Comparison of ENCODE assay signal across 8 cellular contexts in the genomic region with DNA sequence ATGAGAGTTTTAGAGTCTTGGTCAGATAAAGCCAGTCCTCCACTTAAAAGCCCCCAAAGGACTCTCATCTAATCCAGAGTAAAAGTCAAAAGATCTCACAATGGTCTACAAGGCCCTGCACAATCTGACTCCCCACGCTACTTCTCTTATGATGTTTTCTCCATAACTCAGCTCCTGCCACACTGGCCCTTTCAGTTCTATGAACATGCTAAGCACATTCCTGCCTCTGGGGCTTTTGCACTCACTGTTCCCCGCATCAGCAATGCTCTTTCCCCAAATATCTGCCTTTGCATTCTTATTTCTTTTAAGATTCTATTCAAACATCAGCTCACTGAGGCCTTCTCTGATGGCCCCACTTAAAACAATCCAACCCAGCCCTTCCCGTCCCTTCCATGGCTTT. TPM values are rescaled to one million over a fixed set of nuclear protein-coding genes. Genes with fewer than 3 reads are reported as not detected.
DNase-seq lines count a peak whose midpoint lies in the region; ATAC-seq and TF ChIP-seq lines count a peak whose summit lies in the region.
"Not testable (repeated sequence)": the region's sequence is repeated elsewhere in the genome, so short reads cannot be mapped to it uniquely, and the experiment has no call there.

No MANE protein-coding gene starts in this region.

- TF ChIP-seq CTCF in astrocyte of the cerebellum (IDR thresholded peaks at IDR 0.05; ENCODE audit: low read depth, low read length, missing control alignments) = peak; percentile 56
- TF ChIP-seq CTCF in esophagus muscularis mucosa (IDR thresholded peaks at IDR 0.05) = peak; percentile 26 to 67 (median 33)

- DNase-seq in AG08395 (ENCODE audit: low spot score) = peak; percentile 21
- DNase-seq in H7 = peak; percentile 21
- DNase-seq in RKO (ENCODE audit: low spot score) = peak; percentile 67
- not testable (repeated sequence) for DNase-seq in astrocyte of the cerebellum (ENCODE audit: low read depth); esophagus muscularis mucosa (ENCODE audit: extremely low spot score); natural killer cell treated with Interleukin-12 subunit alpha and Interleukin-12 subunit beta and Interleukin-15 and Interleukin-18, amount 100 ng/mL, for 72 hours (ENCODE audit: low spot score)
- peak; percentile 30 for DNase-seq in iPS-NIHi11 (ENCODE audit: low spot score)

- ATAC-seq in natural killer cell treated with Interleukin-12 subunit alpha and Interleukin-12 subunit beta and Interleukin-15 and Interleukin-18, amount 100 ng/mL, for 72 hours = peak; percentile 48 to 65

- not testable (repeated sequence) for H3K27me3 Mint-ChIP-seq in natural killer cell treated with Interleukin-12 subunit alpha and Interleukin-12 subunit beta and Interleukin-15 and Interleukin-18, amount 100 ng/mL, for 72 hours; stimulated activated naive CD8-positive, alpha-beta T cell treated with anti-CD3 and anti-CD28 coated beads, Interleukin-15, Interleukin-2, amounts not matched to agents 100 ng/mL and 50 ng/mL, for 24 hours

- TF ChIP-seq EP300 in esophagus muscularis mucosa (IDR thresholded peaks at IDR 0.05) = not testable (repeated sequence)

- H3K4me3 ChIP-seq in H7 (ENCODE audit: insufficient read depth, low read depth, low read length); astrocyte of the cerebellum (ENCODE audit: low read depth, low read length); esophagus muscularis mucosa: not testable (repeated sequence)

- H3K9me3 Mint-ChIP-seq in natural killer cell treated with Interleukin-12 subunit alpha and Interleukin-12 subunit beta and Interleukin-15 and Interleukin-18, amount 100 ng/mL, for 72 hours; stimulated activated naive CD8-positive, alpha-beta T cell treated with anti-CD3 and anti-CD28 coated beads, Interleukin-15, Interleukin-2, amounts not matched to agents 100 ng/mL and 50 ng/mL, for 24 hours: not testable (repeated sequence)

- peaks cover 5 to 60% (median 50%) of the 10 kb centered on the region in 4 donors for H3K4me1 ChIP-seq in esophagus muscularis mucosa

- H3K9me3 ChIP-seq in esophagus muscularis mucosa = not testable (repeated sequence)

- peaks cover 40 to 41% of the 10 kb centered on the region in 2 donors for H3K4me1 Mint-ChIP-seq in natural killer cell treated with Interleukin-12 subunit alpha and Interleukin-12 subunit beta and Interleukin-15 and Interleukin-18, amount 100 ng/mL, for 72 hours (ENCODE audit: low read depth in 2 of 2)
- peaks cover 58% of the 10 kb centered on the region for H3K4me1 Mint-ChIP-seq in stimulated activated naive CD8-positive, alpha-beta T cell treated with anti-CD3 and anti-CD28 coated beads, Interleukin-15, Interleukin-2, amounts not matched to agents 100 ng/mL and 50 ng/mL, for 24 hours (ENCODE audit: low read depth)

- not testable (repeated sequence) for H3K4me3 Mint-ChIP-seq in natural killer cell treated with Interleukin-12 subunit alpha and Interleukin-12 subunit beta and Interleukin-15 and Interleukin-18, amount 100 ng/mL, for 72 hours; stimulated activated naive CD8-positive, alpha-beta T cell treated with anti-CD3 and anti-CD28 coated beads, Interleukin-15, Interleukin-2, amounts not matched to agents 100 ng/mL and 50 ng/mL, for 24 hours

- 53% methylated on average over 3 of the region's 3 CpGs for WGBS in esophagus muscularis mucosa

- H3K27ac ChIP-seq in esophagus muscularis mucosa (replicated peaks in 1 of 4) = not testable (repeated sequence)

- in situ Hi-C loops in astrocyte of the cerebellum (cut with HindIII; ENCODE audit: low sequenced_read_pairs) = not testable (repeated sequence)

- not testable (repeated sequence) for TF ChIP-seq POLR2A in esophagus muscularis mucosa (IDR thresholded peaks at IDR 0.05; ENCODE audit: low read depth)

- H3K27ac Mint-ChIP-seq in natural killer cell treated with Interleukin-12 subunit alpha and Interleukin-12 subunit beta and Interleukin-15 and Interleukin-18, amount 100 ng/mL, for 72 hours = not testable (repeated sequence)
- H3K27ac Mint-ChIP-seq in stimulated activated naive CD8-positive, alpha-beta T cell treated with anti-CD3 and anti-CD28 coated beads, Interleukin-15, Interleukin-2, amounts not matched to agents 100 ng/mL and 50 ng/mL, for 24 hours = peak overlapping the region; percentile 37

- H3K36me3 ChIP-seq in H7 (replicated peaks; ENCODE audit: control insufficient read depth, insufficient read depth, low read length); esophagus muscularis mucosa: not testable (repeated sequence)

- intact Hi-C loops in esophagus muscularis mucosa (cut with DNase I) = not testable (repeated sequence)

- H3K36me3 Mint-ChIP-seq in natural killer cell treated with Interleukin-12 subunit alpha and Interleukin-12 subunit beta and Interleukin-15 and Interleukin-18, amount 100 ng/mL, for 72 hours; stimulated activated naive CD8-positive, alpha-beta T cell treated with anti-CD3 and anti-CD28 coated beads, Interleukin-15, Interleukin-2, amounts not matched to agents 100 ng/mL and 50 ng/mL, for 24 hours (ENCODE audit: low read depth): not testable (repeated sequence)

- not testable (repeated sequence) for H3K27me3 ChIP-seq in H7 (ENCODE audit: control insufficient read depth, insufficient read depth, low read length); esophagus muscularis mucosa

RNA-seq across cellular contexts. Expression of a gene that starts 41.6 kb away (rescaled TPM):
- total RNA-seq in H7 (2014; rRNA removed; shearing (Covaris generic)) = 8.5 and 14.6 TPM in 2 replicates
- total RNA-seq in esophagus muscularis mucosa = 10 to 100 TPM; 59.0 to 73.9 (median 69.5) TPM
- total RNA-seq in natural killer cell treated with Interleukin-12 subunit alpha and Interleukin-12 subunit beta and Interleukin-15 and Interleukin-18, amount 100 ng/mL, for 72 hours = 100 to 1,000 TPM in 1 of 2 donors, 10 to 100 TPM in 1; 71.2 to 105 TPM
